28 cellular contexts compared by ENCODE assay signal in the genomic region with DNA sequence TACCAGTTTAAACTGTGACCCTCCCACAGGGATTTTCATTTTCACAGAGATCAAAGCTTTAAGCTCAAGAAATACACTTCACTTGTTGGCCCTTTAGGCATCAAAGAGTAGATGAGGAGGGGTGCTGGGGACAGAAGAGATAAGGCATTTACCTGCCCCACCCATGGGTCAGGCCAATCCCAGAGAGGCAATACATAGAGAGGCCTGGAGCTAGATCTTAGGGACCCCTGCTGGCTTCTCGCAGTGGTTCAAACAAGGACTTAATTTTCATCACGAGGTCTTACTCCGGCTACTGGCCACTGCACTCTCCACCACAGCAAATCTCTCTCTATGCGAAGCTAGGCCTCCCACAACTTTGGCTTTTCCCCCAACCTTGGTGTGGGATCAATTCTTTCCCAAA. TPM values are rescaled to one million over a fixed set of nuclear protein-coding genes. Genes with fewer than 3 reads are reported as not detected.
"Had no signal": no experiment of that assay in that cellular context is flagged by ENCODE, and none has a peak within 500 bp of the region (broad histone marks: within the 10 kb centered on the region; RNA-seq: fewer than 3 reads in every experiment).

No MANE protein-coding gene starts in this region.

- H3K27ac Mint-ChIP-seq: activated CD4-positive, alpha-beta memory T cell treated with anti-CD3 and anti-CD28 coated beads, Interleukin-2, amount 10 ng/mL, durations not matched to agents 7 days and 5 days; activated CD4-positive, alpha-beta T cell treated with anti-CD3 and anti-CD28 coated beads, Interleukin-2, amount 10 ng/mL, durations not matched to agents 7 days and 5 days; activated naive CD4-positive, alpha-beta T cell treated with anti-CD3 and anti-CD28 coated beads, Interleukin-2, amount 50 U/mL, for 24 hours; activated naive CD8-positive, alpha-beta T cell treated with anti-CD3 and anti-CD28 coated beads for 36 hours; activated naive CD8-positive, alpha-beta T cell treated with anti-CD3 and anti-CD28 coated beads, Interleukin-2, amount 50 U/mL, for 24 hours; activated T-cell treated with anti-CD3 and anti-CD28 coated beads, Interleukin-2, amount 50 U/mL, for 24 hours; activated T-cell treated with anti-CD3 and anti-CD28 coated beads, Interleukin-2, amount 50 U/mL, for 72 hours; WTC11 had no signal

- H3K4me1 ChIP-seq: adrenal gland, body of pancreas had no signal

- DNase-seq: activated CD4-positive, alpha-beta memory T cell treated with anti-CD3 and anti-CD28 coated beads, Interleukin-2, amount 10 ng/mL, durations not matched to agents 7 days and 5 days; activated CD4-positive, alpha-beta T cell treated with anti-CD3 and anti-CD28 coated beads for 1 hour; activated CD4-positive, alpha-beta T cell treated with anti-CD3 and anti-CD28 coated beads for 4 hours; activated CD4-positive, alpha-beta T cell treated with anti-CD3 and anti-CD28 coated beads, Interleukin-2, amount 10 ng/mL, durations not matched to agents 7 days and 5 days; activated CD4-positive, alpha-beta T cell treated with anti-CD3 and anti-CD28 coated beads, Interleukin-2, amount 50 U/mL, for 4 hours; activated CD8-positive, alpha-beta memory T cell treated with anti-CD3 and anti-CD28 coated beads, Interleukin-2, amount 50 U/mL, for 48 hours; activated gamma-delta T cell treated with Interleukin-2 at 50 U/mL for 16 hours; activated naive CD4-positive, alpha-beta T cell treated with Interleukin-2 at 50 U/mL for 16 hours; activated naive CD8-positive, alpha-beta T cell treated with anti-CD3 and anti-CD28 coated beads for 36 hours; activated naive CD8-positive, alpha-beta T cell treated with anti-CD3 and anti-CD28 coated beads, Interleukin-2, amount 50 U/mL, for 24 hours; activated T-cell treated with anti-CD3 and anti-CD28 coated beads for 4 hours; activated T-cell treated with anti-CD3 and anti-CD28 coated beads, Interleukin-2, amount 50 U/mL, for 24 hours; activated T-cell treated with anti-CD3 and anti-CD28 coated beads, Interleukin-2, amount 50 U/mL, for 72 hours; adrenal gland; amygdala; aorta; body of pancreas; caudate nucleus; cortex of kidney; dermis blood vessel endothelial cell; effector CD8-positive, alpha-beta T cell; foreskin fibroblast; head of caudate nucleus; T-helper 2 cell had no signal

- H3K9me3 Mint-ChIP-seq: activated CD4-positive, alpha-beta memory T cell treated with anti-CD3 and anti-CD28 coated beads, Interleukin-2, amount 10 ng/mL, durations not matched to agents 7 days and 5 days; activated CD4-positive, alpha-beta T cell treated with anti-CD3 and anti-CD28 coated beads, Interleukin-2, amount 10 ng/mL, durations not matched to agents 7 days and 5 days; activated naive CD4-positive, alpha-beta T cell treated with anti-CD3 and anti-CD28 coated beads, Interleukin-2, amount 50 U/mL, for 24 hours; activated naive CD8-positive, alpha-beta T cell treated with anti-CD3 and anti-CD28 coated beads for 36 hours; activated naive CD8-positive, alpha-beta T cell treated with anti-CD3 and anti-CD28 coated beads, Interleukin-2, amount 50 U/mL, for 24 hours; activated T-cell treated with anti-CD3 and anti-CD28 coated beads, Interleukin-2, amount 50 U/mL, for 24 hours; activated T-cell treated with anti-CD3 and anti-CD28 coated beads, Interleukin-2, amount 50 U/mL, for 72 hours; WTC11 had no signal

- H3K27ac ChIP-seq: adrenal gland, body of pancreas had no signal

- H3K4me1 Mint-ChIP-seq: activated CD4-positive, alpha-beta memory T cell treated with anti-CD3 and anti-CD28 coated beads, Interleukin-2, amount 10 ng/mL, durations not matched to agents 7 days and 5 days; activated CD4-positive, alpha-beta T cell treated with anti-CD3 and anti-CD28 coated beads, Interleukin-2, amount 10 ng/mL, durations not matched to agents 7 days and 5 days had no signal

- H3K27me3 ChIP-seq: adrenal gland, body of pancreas had no signal

- H3K36me3 Mint-ChIP-seq: activated naive CD4-positive, alpha-beta T cell treated with anti-CD3 and anti-CD28 coated beads, Interleukin-2, amount 50 U/mL, for 24 hours; activated naive CD8-positive, alpha-beta T cell treated with anti-CD3 and anti-CD28 coated beads for 36 hours; WTC11 had no signal

- H3K27me3 Mint-ChIP-seq: activated naive CD4-positive, alpha-beta T cell treated with anti-CD3 and anti-CD28 coated beads, Interleukin-2, amount 50 U/mL, for 24 hours; activated naive CD8-positive, alpha-beta T cell treated with anti-CD3 and anti-CD28 coated beads for 36 hours; activated naive CD8-positive, alpha-beta T cell treated with anti-CD3 and anti-CD28 coated beads, Interleukin-2, amount 50 U/mL, for 24 hours had no signal

- H3K4me3 Mint-ChIP-seq: activated CD4-positive, alpha-beta memory T cell treated with anti-CD3 and anti-CD28 coated beads, Interleukin-2, amount 10 ng/mL, durations not matched to agents 7 days and 5 days; activated CD4-positive, alpha-beta T cell treated with anti-CD3 and anti-CD28 coated beads, Interleukin-2, amount 10 ng/mL, durations not matched to agents 7 days and 5 days; activated naive CD4-positive, alpha-beta T cell treated with anti-CD3 and anti-CD28 coated beads, Interleukin-2, amount 50 U/mL, for 24 hours; activated naive CD8-positive, alpha-beta T cell treated with anti-CD3 and anti-CD28 coated beads for 36 hours; activated naive CD8-positive, alpha-beta T cell treated with anti-CD3 and anti-CD28 coated beads, Interleukin-2, amount 50 U/mL, for 24 hours; activated T-cell treated with anti-CD3 and anti-CD28 coated beads, Interleukin-2, amount 50 U/mL, for 24 hours; activated T-cell treated with anti-CD3 and anti-CD28 coated beads, Interleukin-2, amount 50 U/mL, for 72 hours; WTC11 had no signal

- H3K4me3 ChIP-seq: adrenal gland, body of pancreas had no signal

- H3K9me3 ChIP-seq: adrenal gland, body of pancreas had no signal

- H3K36me3 ChIP-seq: adrenal gland had no signal

RNA-seq across cellular contexts. Expression of a gene that starts 46.6 kb away (rescaled TPM):
- total RNA-seq: esophagus mucosa; T-helper 1 cell treated with Interleukin-12 subunit alpha and Interleukin-12 subunit beta and Interleukin-4 antibody, amounts not matched to agents 30 ng/mL and 1 ng/mL, for 36 hours had no signal
